Comparison of ENCODE assay signal across 32 cellular contexts in genomic region chr18:22860807-22861206, GRCh38.
DNase-seq lines count a peak whose midpoint lies in the region; ATAC-seq, FAIRE-seq and TF ChIP-seq lines count a peak whose summit lies in the region.
"Had no signal": no experiment of that assay in that cellular context is flagged by ENCODE, and none has a peak within 500 bp of the region (broad histone marks: within the 10 kb centered on the region; RNA-seq: fewer than 3 reads in every experiment).

No MANE protein-coding gene starts in this region.

- no peak for DNase-seq in D721Med (ENCODE audit: insufficient read length, low spot score)
- DNase-seq in NCI-H2107 (lab: John Stamatoyannopoulos, UW), result no peak
- DNase-seq in HUDEP-2 (lab: John Stamatoyannopoulos, UW; ENCODE audit: unreplicated experiment in 76 of 76), result no peak
- DNase-seq: 8988T; ACHN; AML-193; BE2C; C1 segment of cervical spinal cord; Caco-2; Calu3; CD4-positive, alpha-beta memory T cell; CD4-positive, alpha-beta T cell; CD4-positive, CD25-positive, alpha-beta regulatory T cell; CD8-positive, alpha-beta memory T cell; CD8-positive, alpha-beta T cell; COR-L47; DMS 273 treated with DMSO at 0.1 percent for 48 hours; DMS153; DMS53; DMS79; DMS79 treated with DMSO at 0.1 percent for 48 hours; DND-41; EL had no signal

- H3K9me3 ChIP-seq in HEK293 (ENCODE audit: control insufficient read depth, insufficient read depth, low read depth, low read length), result no peaks in the 10 kb centered on the region
- H3K9me3 ChIP-seq: A549; BE2C; BLaER1; BLaER1 treated with 17β-estradiol and CSF1 and Interleukin-3, amounts not matched to agents 10 nM and 100 nM; Caco-2 had no signal

- H3K27ac ChIP-seq in HEK293 (ENCODE audit: extremely low read depth, low read depth, low read length), result no peak overlapping the region
- H3K27ac ChIP-seq: 22Rv1; A549; BLaER1; BLaER1 treated with 17β-estradiol and CSF1 and Interleukin-3, amounts not matched to agents 10 nM and 100 nM; C4-2B had no signal

- FAIRE-seq in D721Med (lab: Jason Lieb, UNC), result peak; percentile 81
- peak; percentile 4 for FAIRE-seq in endometrium (lab: Jason Lieb, UNC)
- FAIRE-seq: A204.1, A549 had no signal

- no peak overlapping the region for H3K4me3 ChIP-seq in HEK293 (ENCODE audit: low read depth, low read length)
- H3K4me3 ChIP-seq: A549; BLaER1; BLaER1 treated with 17β-estradiol and CSF1 and Interleukin-3, amounts not matched to agents 10 nM and 100 nM had no signal

- TF ChIP-seq CTCF in D721Med (IDR thresholded peaks at IDR 0.05; ENCODE audit: insufficient read depth, missing control alignments) (no peak), HEK293 (tag by site-specific recombination; IDR thresholded peaks at IDR 0.05) (no peak)

- no peaks in the 10 kb centered on the region for H3K36me3 ChIP-seq in HEK293 (ENCODE audit: control insufficient read depth in 2 of 2, insufficient read depth in 1 of 2, low read length in 2 of 2)
- H3K36me3 ChIP-seq: BE2C; BLaER1; BLaER1 treated with 17β-estradiol and CSF1 and Interleukin-3, amounts not matched to agents 10 nM and 100 nM had no signal

- H3K4me1 ChIP-seq in HEK293 (ENCODE audit: control insufficient read depth, insufficient read depth, low read length), result no peaks in the 10 kb centered on the region
- H3K4me1 ChIP-seq: A549; BE2C; BLaER1; BLaER1 treated with 17β-estradiol and CSF1 and Interleukin-3, amounts not matched to agents 10 nM and 100 nM had no signal

- CTCF ChIA-PET in HEK293 (lab: Yijun Ruan, JAX), result no interaction called here

- ATAC-seq in HG02870 (IDR thresholded peaks at IDR 0.05; ENCODE audit: unreplicated experiment), result no peak
- ATAC-seq: A549; CD8-positive, alpha-beta T cell had no signal

- POLR2A ChIA-PET in HEK293 (lab: Yijun Ruan, JAX), result no interaction called here

TF ChIP-seq in HEK293, 187 proteins besides CTCF, POLR2A, EP300 and RAD21:
- TF ChIP-seq TCF7L2 (IDR thresholded peaks at IDR 0.05; ENCODE audit: borderline replicate concordance, low read depth, low read length) (no peak), SCRT2 (tag by site-specific recombination; IDR thresholded peaks at IDR 0.05) (peak; percentile 72), ZNF350 (tag by site-specific recombination; IDR thresholded peaks at IDR 0.05) (no peak), SCRT1 (tag by site-specific recombination; IDR thresholded peaks at IDR 0.05; ENCODE audit: borderline replicate concordance) (peak; percentile 77)
TF ChIP-seq in HEK293: peak in this region for 2.
